Comparison of ENCODE assay signal across 1 cellular context in the genomic region with DNA sequence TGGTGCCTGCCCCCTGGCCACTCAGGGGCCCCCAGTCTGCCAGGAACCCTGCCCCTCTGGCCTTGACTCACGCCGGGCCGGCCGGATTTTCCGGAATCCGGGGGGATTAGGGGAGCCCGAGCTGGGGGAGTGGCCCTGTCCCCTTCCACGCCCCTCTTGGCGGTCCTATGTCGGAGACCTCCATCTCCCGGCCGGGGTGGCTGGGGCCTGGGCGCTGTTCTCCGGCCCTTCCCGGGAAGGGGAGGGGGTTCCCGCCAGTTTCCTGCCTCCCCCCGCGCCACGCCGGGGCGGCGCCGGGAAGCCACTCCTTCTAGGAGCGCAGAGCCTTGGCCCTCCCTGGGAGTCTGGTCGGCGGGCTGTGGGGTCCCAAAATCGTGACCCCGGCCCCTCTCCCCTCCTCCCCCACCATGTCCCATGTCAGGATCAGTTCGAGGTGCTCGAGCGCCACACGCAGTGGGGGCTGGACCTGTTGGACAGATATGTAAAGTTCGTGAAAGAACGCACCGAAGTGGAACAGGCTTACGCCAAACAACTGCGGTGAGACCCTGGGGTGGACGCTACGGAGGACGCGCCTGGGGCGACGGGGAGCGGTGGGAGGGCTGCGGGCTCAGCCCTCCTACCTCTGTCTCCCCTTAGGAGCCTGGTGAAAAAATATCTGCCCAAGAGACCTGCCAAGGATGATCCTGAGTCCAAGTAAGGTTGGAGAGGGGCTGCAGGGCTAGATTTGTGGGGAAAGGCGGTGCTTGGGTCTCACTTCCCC.
TF ChIP-seq lines count a peak whose summit lies in the region.

No MANE protein-coding gene starts in this region.

TF ChIP-seq in HepG2, 621 proteins besides CTCF, POLR2A, EP300 and RAD21 (continued from another document and continues in another):
- TF ChIP-seq, protein P1, sequence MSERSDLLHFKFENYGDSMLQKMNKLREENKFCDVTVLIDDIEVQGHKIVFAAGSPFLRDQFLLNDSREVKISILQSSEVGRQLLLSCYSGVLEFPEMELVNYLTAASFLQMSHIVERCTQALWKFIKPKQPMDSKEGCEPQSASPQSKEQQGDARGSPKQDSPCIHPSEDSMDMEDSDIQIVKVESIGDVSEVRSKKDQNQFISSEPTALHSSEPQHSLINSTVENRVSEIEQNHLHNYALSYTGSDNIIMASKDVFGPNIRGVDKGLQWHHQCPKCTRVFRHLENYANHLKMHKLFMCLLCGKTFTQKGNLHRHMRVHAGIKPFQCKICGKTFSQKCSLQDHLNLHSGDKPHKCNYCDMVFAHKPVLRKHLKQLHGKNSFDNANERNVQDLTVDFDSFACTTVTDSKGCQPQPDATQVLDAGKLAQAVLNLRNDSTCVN (CRISPR knock-in tag; IDR thresholded peaks at IDR 0.05; ENCODE audit: borderline replicate concordance), result 0 out of 2 replicates have a peak, but pooled peaks have one; percentile 16
- TF ChIP-seq, protein P2, sequence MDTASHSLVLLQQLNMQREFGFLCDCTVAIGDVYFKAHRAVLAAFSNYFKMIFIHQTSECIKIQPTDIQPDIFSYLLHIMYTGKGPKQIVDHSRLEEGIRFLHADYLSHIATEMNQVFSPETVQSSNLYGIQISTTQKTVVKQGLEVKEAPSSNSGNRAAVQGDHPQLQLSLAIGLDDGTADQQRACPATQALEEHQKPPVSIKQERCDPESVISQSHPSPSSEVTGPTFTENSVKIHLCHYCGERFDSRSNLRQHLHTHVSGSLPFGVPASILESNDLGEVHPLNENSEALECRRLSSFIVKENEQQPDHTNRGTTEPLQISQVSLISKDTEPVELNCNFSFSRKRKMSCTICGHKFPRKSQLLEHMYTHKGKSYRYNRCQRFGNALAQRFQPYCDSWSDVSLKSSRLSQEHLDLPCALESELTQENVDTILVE (CRISPR knock-in tag; IDR thresholded peaks at IDR 0.05), result 0 out of 2 replicates have a peak, but pooled peaks have one; percentile 27
- TF ChIP-seq SMAD9 (CRISPR knock-in tag; IDR thresholded peaks at IDR 0.05) (no peak), NFIB (CRISPR knock-in tag; IDR thresholded peaks at IDR 0.05; ENCODE audit: borderline replicate concordance) (no peak), ZNF75D (CRISPR knock-in tag; IDR thresholded peaks at IDR 0.05; ENCODE audit: borderline replicate concordance) (no peak), TFDP2 (CRISPR knock-in tag; IDR thresholded peaks at IDR 0.05) (peak; percentile 55; the same call in 1 of the 2 replicates), KDM3A (CRISPR knock-in tag; IDR thresholded peaks at IDR 0.05; ENCODE audit: low read depth) (0 out of 2 replicates have a peak, but pooled peaks have one; percentile 44), THAP11 (CRISPR knock-in tag; IDR thresholded peaks at IDR 0.05) (peak; percentile 53; the same call in 1 of the 2 replicates), SNAPC2 (CRISPR knock-in tag; IDR thresholded peaks at IDR 0.05) (0 out of 2 replicates have a peak, but pooled peaks have one; percentile 45), ZFP41 (CRISPR knock-in tag; IDR thresholded peaks at IDR 0.05; ENCODE audit: borderline replicate concordance) (no peak), RNF2 (conservative IDR thresholded peaks at IDR 0.05; ENCODE audit: low read depth) (no peak), PAXIP1 (CRISPR knock-in tag; conservative IDR thresholded peaks at IDR 0.05) (peak; percentile 51; the same call in 1 of the 2 replicates), ZNF235 (CRISPR knock-in tag; IDR thresholded peaks at IDR 0.05; ENCODE audit: borderline replicate concordance) (no peak), U2AF2 (IDR thresholded peaks at IDR 0.05; ENCODE audit: low read depth, low read length) (no peak), TBL1XR1 (IDR thresholded peaks at IDR 0.05; ENCODE audit: borderline replicate concordance, low read length, partially characterized antibody) (no peak), GABPA (IDR thresholded peaks at IDR 0.05; ENCODE audit: low read depth, low read length) (peak; percentile 50), GABPA (CRISPR knock-in tag; IDR thresholded peaks at IDR 0.05; ENCODE audit: low read depth) (peak; percentile 54; the same call in 1 of the 2 replicates), PRDM15 (CRISPR knock-in tag; IDR thresholded peaks at IDR 0.05) (no peak), ZNF484 (CRISPR knock-in tag; IDR thresholded peaks at IDR 0.05; ENCODE audit: borderline replicate concordance, low read depth) (no peak), MED13 (CRISPR knock-in tag; IDR thresholded peaks at IDR 0.05) (no peak), ZNF574 (CRISPR knock-in tag; IDR thresholded peaks at IDR 0.05) (peak; percentile 38; the same call in 1 of the 2 replicates), ZNF337 (CRISPR knock-in tag; IDR thresholded peaks at IDR 0.05; ENCODE audit: borderline replicate concordance, low read depth) (no peak), PPARG (CRISPR knock-in tag; conservative IDR thresholded peaks at IDR 0.05) (0 out of 2 replicates have a peak, but pooled peaks have one; percentile 9), ARNT2 (CRISPR knock-in tag; IDR thresholded peaks at IDR 0.05; ENCODE audit: low read depth) (peak; percentile 23; the same call in 1 of the 2 replicates), ZNF709 (CRISPR knock-in tag; IDR thresholded peaks at IDR 0.05) (no peak), KMT2B (CRISPR knock-in tag; IDR thresholded peaks at IDR 0.05) (no peak), NFATC3 (CRISPR knock-in tag; IDR thresholded peaks at IDR 0.05) (no peak), NFE2L1 (CRISPR knock-in tag; IDR thresholded peaks at IDR 0.05; ENCODE audit: borderline replicate concordance) (no peak), KDM5B (CRISPR knock-in tag; IDR thresholded peaks at IDR 0.05; ENCODE audit: borderline replicate concordance) (no peak), SP1 (IDR thresholded peaks at IDR 0.05) (no peak), SP1 (CRISPR knock-in tag; IDR thresholded peaks at IDR 0.05) (no peak), HMG20B (CRISPR knock-in tag; conservative IDR thresholded peaks at IDR 0.05) (no peak)
- TF ChIP-seq, protein P3, sequence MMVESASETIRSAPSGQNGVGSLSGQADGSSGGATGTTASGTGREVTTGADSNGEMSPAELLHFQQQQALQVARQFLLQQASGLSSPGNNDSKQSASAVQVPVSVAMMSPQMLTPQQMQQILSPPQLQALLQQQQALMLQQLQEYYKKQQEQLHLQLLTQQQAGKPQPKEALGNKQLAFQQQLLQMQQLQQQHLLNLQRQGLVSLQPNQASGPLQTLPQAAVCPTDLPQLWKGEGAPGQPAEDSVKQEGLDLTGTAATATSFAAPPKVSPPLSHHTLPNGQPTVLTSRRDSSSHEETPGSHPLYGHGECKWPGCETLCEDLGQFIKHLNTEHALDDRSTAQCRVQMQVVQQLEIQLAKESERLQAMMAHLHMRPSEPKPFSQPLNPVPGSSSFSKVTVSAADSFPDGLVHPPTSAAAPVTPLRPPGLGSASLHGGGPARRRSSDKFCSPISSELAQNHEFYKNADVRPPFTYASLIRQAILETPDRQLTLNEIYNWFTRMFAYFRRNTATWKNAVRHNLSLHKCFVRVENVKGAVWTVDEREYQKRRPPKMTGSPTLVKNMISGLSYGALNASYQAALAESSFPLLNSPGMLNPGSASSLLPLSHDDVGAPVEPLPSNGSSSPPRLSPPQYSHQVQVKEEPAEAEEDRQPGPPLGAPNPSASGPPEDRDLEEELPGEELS (CRISPR knock-in tag; IDR thresholded peaks at IDR 0.05), result 0 out of 2 replicates have a peak, but pooled peaks have one; percentile 11
- TF ChIP-seq, protein P4, sequence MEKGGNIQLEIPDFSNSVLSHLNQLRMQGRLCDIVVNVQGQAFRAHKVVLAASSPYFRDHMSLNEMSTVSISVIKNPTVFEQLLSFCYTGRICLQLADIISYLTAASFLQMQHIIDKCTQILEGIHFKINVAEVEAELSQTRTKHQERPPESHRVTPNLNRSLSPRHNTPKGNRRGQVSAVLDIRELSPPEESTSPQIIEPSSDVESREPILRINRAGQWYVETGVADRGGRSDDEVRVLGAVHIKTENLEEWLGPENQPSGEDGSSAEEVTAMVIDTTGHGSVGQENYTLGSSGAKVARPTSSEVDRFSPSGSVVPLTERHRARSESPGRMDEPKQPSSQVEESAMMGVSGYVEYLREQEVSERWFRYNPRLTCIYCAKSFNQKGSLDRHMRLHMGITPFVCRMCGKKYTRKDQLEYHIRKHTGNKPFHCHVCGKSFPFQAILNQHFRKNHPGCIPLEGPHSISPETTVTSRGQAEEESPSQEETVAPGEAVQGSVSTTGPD (CRISPR knock-in tag; IDR thresholded peaks at IDR 0.05), result no peak
- TF ChIP-seq, protein P5, sequence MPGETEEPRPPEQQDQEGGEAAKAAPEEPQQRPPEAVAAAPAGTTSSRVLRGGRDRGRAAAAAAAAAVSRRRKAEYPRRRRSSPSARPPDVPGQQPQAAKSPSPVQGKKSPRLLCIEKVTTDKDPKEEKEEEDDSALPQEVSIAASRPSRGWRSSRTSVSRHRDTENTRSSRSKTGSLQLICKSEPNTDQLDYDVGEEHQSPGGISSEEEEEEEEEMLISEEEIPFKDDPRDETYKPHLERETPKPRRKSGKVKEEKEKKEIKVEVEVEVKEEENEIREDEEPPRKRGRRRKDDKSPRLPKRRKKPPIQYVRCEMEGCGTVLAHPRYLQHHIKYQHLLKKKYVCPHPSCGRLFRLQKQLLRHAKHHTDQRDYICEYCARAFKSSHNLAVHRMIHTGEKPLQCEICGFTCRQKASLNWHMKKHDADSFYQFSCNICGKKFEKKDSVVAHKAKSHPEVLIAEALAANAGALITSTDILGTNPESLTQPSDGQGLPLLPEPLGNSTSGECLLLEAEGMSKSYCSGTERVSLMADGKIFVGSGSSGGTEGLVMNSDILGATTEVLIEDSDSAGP (CRISPR knock-in tag; IDR thresholded peaks at IDR 0.05; ENCODE audit: borderline replicate concordance), result peak; percentile 48; the same call in 1 of the 2 replicates
